ENCODE assay signal across 22 cellular contexts in the genomic region with DNA sequence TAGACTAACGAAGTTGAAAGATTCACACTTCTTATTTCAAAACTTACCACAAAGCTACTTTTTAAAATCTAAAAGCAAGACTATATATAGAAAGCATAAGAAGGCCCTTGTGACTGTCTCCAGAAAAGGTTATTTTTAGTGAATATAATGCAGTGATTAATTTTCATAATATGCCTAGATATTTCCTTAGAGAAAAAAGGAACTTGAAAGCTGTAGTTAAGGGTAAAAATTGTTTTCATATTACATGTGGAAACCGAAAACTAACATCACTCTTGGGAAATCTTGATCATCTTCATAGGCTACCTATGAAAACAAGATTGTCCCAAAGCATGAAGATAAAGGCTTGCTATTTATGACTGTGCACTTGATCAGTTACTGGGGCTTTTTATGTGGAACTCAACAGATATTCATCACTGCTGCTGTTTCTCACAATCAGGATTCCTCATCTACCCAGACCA.
A peak's percentile ranks its signal among the peaks of the same experiment; 100 is the strongest.
DNase-seq lines count a peak whose midpoint lies in the region; ATAC-seq, FAIRE-seq and TF ChIP-seq lines count a peak whose summit lies in the region.
"Had no signal": no experiment of that assay in that cellular context is flagged by ENCODE, and none has a peak within 500 bp of the region (broad histone marks: within the 10 kb centered on the region; RNA-seq: fewer than 3 reads in every experiment).

No MANE protein-coding gene starts in this region.

- no peaks in the 10 kb centered on the region for H3K9me3 ChIP-seq in MM.1S (replicated peaks; ENCODE audit: insufficient read depth, low read length)
- H3K9me3 ChIP-seq in pancreas = no peaks in the 10 kb centered on the region
- H3K9me3 ChIP-seq: adrenal gland, uterus had no signal

- peak overlapping the region; percentile 45 for H3K4me2 ChIP-seq in MM.1S (ENCODE audit: low read depth, low read length)

- no peaks in the 10 kb centered on the region for H3K9me2 ChIP-seq in MM.1S (replicated peaks; ENCODE audit: insufficient read depth, low read length)

- TF ChIP-seq CTCF in GM13976 (IDR thresholded peaks at IDR 0.05; ENCODE audit: borderline replicate concordance, control extremely low read depth, extremely low read depth, insufficient read depth, missing control alignments) (no peak), GM20000 (IDR thresholded peaks at IDR 0.05; ENCODE audit: extremely low read depth, missing control alignments) (no peak), MM.1S (IDR thresholded peaks at IDR 0.05; ENCODE audit: low read length) (no peak), pancreas (IDR thresholded peaks at IDR 0.05) (no peak)

- no peaks in the 10 kb centered on the region for H3K36me3 ChIP-seq in MM.1S (replicated peaks; ENCODE audit: insufficient read depth, low read length)
- H3K36me3 ChIP-seq in pancreas = no peaks in the 10 kb centered on the region
- H3K36me3 ChIP-seq: adrenal gland, uterus had no signal

- peak overlapping the region; percentile 62; the same call in 1 of the 2 replicates for H3K27ac ChIP-seq in MM.1S (ENCODE audit: low read length)
- H3K27ac ChIP-seq in pancreas = no peak overlapping the region
- H3K27ac ChIP-seq: adrenal gland, uterus had no signal

- H3K27me3 ChIP-seq in MM.1S (replicated peaks; ENCODE audit: insufficient read depth, low read length) (no peaks in the 10 kb centered on the region), pancreas (no peaks in the 10 kb centered on the region)
- H3K27me3 ChIP-seq: adrenal gland, uterus had no signal

- H3K4me3 ChIP-seq in MM.1S (ENCODE audit: low read length) (peak overlapping the region; percentile 14; the same call in 1 of the 2 replicates), pancreas (no peak overlapping the region)
- H3K4me3 ChIP-seq: adrenal gland, uterus had no signal

- no peak for FAIRE-seq in pancreas (lab: Jason Lieb, UNC)
- FAIRE-seq: bronchial epithelial cell, H54 had no signal

- H3F3A ChIP-seq in MM.1S (ENCODE audit: insufficient read depth, low read length) = peaks cover 20% of the 10 kb centered on the region

- peak overlapping the region; percentile 20; the same call in 1 of the 2 replicates for H3K9ac ChIP-seq in MM.1S (ENCODE audit: low read length)

- intact Hi-C loops in pancreas (cut with DNase I) = no loop called here

- peak overlapping the region; percentile 34 for H2AFZ ChIP-seq in MM.1S (ENCODE audit: low read length)

- H3K4me1 ChIP-seq in MM.1S (ENCODE audit: low read length) (peaks cover 26% of the 10 kb centered on the region), pancreas (no peaks in the 10 kb centered on the region)
- H3K4me1 ChIP-seq: adrenal gland, uterus had no signal

- 45 to 50% methylated on average over 2 of the region's 2 CpGs for WGBS in pancreas, 2 donors

- H3K79me2 ChIP-seq in MM.1S (ENCODE audit: low read length) = no peaks in the 10 kb centered on the region

- in situ Hi-C loops in GM13976 (cut with MboI; ENCODE audit: low sequenced_read_pairs, unreplicated experiment) = no loop called here

- peak; percentile 62 for ATAC-seq in HG02885 (IDR thresholded peaks at IDR 0.05; ENCODE audit: poor library complexity, unreplicated experiment)
- ATAC-seq in GM21717 (IDR thresholded peaks at IDR 0.05; ENCODE audit: unreplicated experiment) = no peak
- ATAC-seq in pancreas = no peak

- DNase-seq in GM13976 (ENCODE audit: low spot score) (peak; percentile 15), GM20000 (ENCODE audit: low spot score) (peak; percentile 11), MM.1S (peak; percentile 25), GM03348 (ENCODE audit: low spot score) (no peak), pancreas (no peak), hypothalamus (lab: John Stamatoyannopoulos, UW) (no peak)
- DNase-seq: activated CD4-positive, alpha-beta T cell treated with anti-CD3 and anti-CD28 coated beads for 4 hours; activated gamma-delta T cell; adrenal gland; CD4-positive, CD25-positive, alpha-beta regulatory T cell; Kasumi-1; NCI-H1105; NCI-H2081 treated with DMSO at 0.1 percent for 48 hours; NCI-H510A treated with DMSO at 0.1 percent for 48 hours; retina; stimulated activated CD8-positive, alpha-beta memory T cell treated with anti-CD3 and anti-CD28 coated beads, Interleukin-4, amount 100 ng/mL, for 48 hours; substantia nigra; uterus had no signal

- H4K20me1 ChIP-seq in MM.1S (ENCODE audit: insufficient read depth, low read length) = no peaks in the 10 kb centered on the region

Comparison
In these comparisons a context has a peak if more than half of its experiments do, and no peak if none do; other contexts are left out.
1. DNase-seq: peak in GM13976 (single experiment), GM20000 (single experiment) and MM.1S (single experiment); none in GM03348 (single experiment), pancreas (0 of 6) and hypothalamus (0 of 51).